In genomic region chr4:32340591-32340990, GRCh38 we compare ENCODE assay signal across 18 cellular contexts.
DNase-seq lines count a peak whose midpoint lies in the region; ATAC-seq and TF ChIP-seq lines count a peak whose summit lies in the region.
"Had no signal": no experiment of that assay in that cellular context is flagged by ENCODE, and none has a peak within 500 bp of the region (broad histone marks: within the 10 kb centered on the region; RNA-seq: fewer than 3 reads in every experiment).

No MANE protein-coding gene starts in this region.

- no peaks in the 10 kb centered on the region for H3K9me2 ChIP-seq in OCI-LY1 (ENCODE audit: low read depth, low read length)

- H3K27me3 ChIP-seq in OCI-LY1 (ENCODE audit: insufficient read depth, low read length), result no peaks in the 10 kb centered on the region
- H3K27me3 ChIP-seq in neural progenitor cell, result no peaks in the 10 kb centered on the region
- H3K27me3 ChIP-seq: SJSA1 had no signal

- H3K36me3 ChIP-seq in OCI-LY1 (ENCODE audit: insufficient read depth, low read length), result no peaks in the 10 kb centered on the region
- no peaks in the 10 kb centered on the region for H3K36me3 ChIP-seq in neural progenitor cell
- H3K36me3 ChIP-seq: SJSA1 had no signal

- H4K20me1 ChIP-seq in OCI-LY1 (ENCODE audit: insufficient read depth, low read length) (no peaks in the 10 kb centered on the region), neural progenitor cell (ENCODE audit: low read depth) (no peaks in the 10 kb centered on the region)

- TF ChIP-seq CTCF in OCI-LY1 (IDR thresholded peaks at IDR 0.05; ENCODE audit: low read length) (peak; percentile 24; the same call in 1 of the 2 replicates), WTC11 (IDR thresholded peaks at IDR 0.05) (no peak), neural progenitor cell (IDR thresholded peaks at IDR 0.05) (peak; percentile 11)

- ATAC-seq in WTC11 (peak; percentile 50), HG03432 (IDR thresholded peaks at IDR 0.05; ENCODE audit: unreplicated experiment) (no peak)
- ATAC-seq: HCT116, Panc1, Right ventricle myocardium inferior had no signal

- H3K4me1 Mint-ChIP-seq in WTC11 (peaks cover 9% of the 10 kb centered on the region), neural progenitor cell (no peaks in the 10 kb centered on the region)
- no peaks in the 10 kb centered on the region for H3K4me1 Mint-ChIP-seq in activated naive CD4-positive, alpha-beta T cell treated with anti-CD3 and anti-CD28 coated beads for 36 hours (ENCODE audit: low read depth)

- CTCF ChIA-PET in WTC11 (lab: Charles Lee), result interaction anchor here (0.6 kb wide), 1 partner anchor 11 kb away, joined by 3 read pairs; no protein-coding TSS in a partner anchor
- CTCF ChIA-PET in activated naive CD4-positive, alpha-beta T cell treated with anti-CD3 and anti-CD28 coated beads for 36 hours (lab: Charles Lee), result interaction anchor here (0.6 kb wide), 1 partner anchor 11 kb away, joined by 3 read pairs; no protein-coding TSS in a partner anchor

- POLR2A ChIA-PET in WTC11 (lab: Charles Lee), result no interaction called here

- H3F3A ChIP-seq in OCI-LY1 (ENCODE audit: insufficient read depth, low read length) (no peaks in the 10 kb centered on the region), neural progenitor cell (ENCODE audit: low read depth) (no peaks in the 10 kb centered on the region)

- H3K27ac ChIP-seq in OCI-LY1 (ENCODE audit: low read depth, low read length, poor library complexity, severe bottlenecking), result no peak overlapping the region
- H3K27ac ChIP-seq in neural progenitor cell, result no peak overlapping the region
- H3K27ac ChIP-seq: SJSA1 had no signal

- H3K79me2 ChIP-seq in OCI-LY1 (ENCODE audit: insufficient read depth, low read length) (no peaks in the 10 kb centered on the region), neural progenitor cell (ENCODE audit: low read depth) (no peaks in the 10 kb centered on the region)

- H3K4me1 ChIP-seq in OCI-LY1 (ENCODE audit: insufficient read depth, low read length, severe bottlenecking) (no peaks in the 10 kb centered on the region), neural progenitor cell (no peaks in the 10 kb centered on the region)
- H3K4me1 ChIP-seq: SJSA1 had no signal

- H2AFZ ChIP-seq in OCI-LY1 (ENCODE audit: low read length) (no peak overlapping the region), neural progenitor cell (replicated peaks) (no peak overlapping the region)

- H3K27ac Mint-ChIP-seq in WTC11 (no peak overlapping the region), neural progenitor cell (no peak overlapping the region)
- no peak overlapping the region for H3K27ac Mint-ChIP-seq in activated naive CD4-positive, alpha-beta T cell treated with anti-CD3 and anti-CD28 coated beads for 36 hours
- H3K27ac Mint-ChIP-seq: CD4-positive, alpha-beta T cell had no signal

- no peak overlapping the region for H3K9ac ChIP-seq in OCI-LY1 (ENCODE audit: low read length)
- no peak overlapping the region for H3K9ac ChIP-seq in neural progenitor cell

- no peak overlapping the region for H3K4me3 Mint-ChIP-seq in WTC11
- no peak overlapping the region for H3K4me3 Mint-ChIP-seq in neural progenitor cell
- H3K4me3 Mint-ChIP-seq in activated naive CD4-positive, alpha-beta T cell treated with anti-CD3 and anti-CD28 coated beads for 36 hours, result no peak overlapping the region
- H3K4me3 Mint-ChIP-seq: CD4-positive, alpha-beta T cell had no signal

- H3K9me3 Mint-ChIP-seq in WTC11 (no peaks in the 10 kb centered on the region), neural progenitor cell (no peaks in the 10 kb centered on the region)
- H3K9me3 Mint-ChIP-seq in activated naive CD4-positive, alpha-beta T cell treated with anti-CD3 and anti-CD28 coated beads for 36 hours, result peaks cover 3% of the 10 kb centered on the region

- no peaks in the 10 kb centered on the region for H3K36me3 Mint-ChIP-seq in WTC11
- H3K36me3 Mint-ChIP-seq in neural progenitor cell, result no peaks in the 10 kb centered on the region
- H3K36me3 Mint-ChIP-seq in activated naive CD4-positive, alpha-beta T cell treated with anti-CD3 and anti-CD28 coated beads for 36 hours (ENCODE audit: low read depth), result no peaks in the 10 kb centered on the region

- no peaks in the 10 kb centered on the region for H3K9me3 ChIP-seq in OCI-LY1 (ENCODE audit: low read length)
- no peaks in the 10 kb centered on the region for H3K9me3 ChIP-seq in neural progenitor cell (ENCODE audit: low read depth)
- H3K9me3 ChIP-seq: SJSA1 had no signal

- DNase-seq in HT-29 (ENCODE audit: low spot score) (peak; percentile 6), WTC11 (ENCODE audit: low spot score) (no peak), neural progenitor cell (ENCODE audit: low spot score) (no peak), SW 1271 (lab: John Stamatoyannopoulos, UW) (no peak)
- no peak for DNase-seq in activated naive CD4-positive, alpha-beta T cell treated with anti-CD3 and anti-CD28 coated beads for 36 hours
- DNase-seq: CD4-positive, alpha-beta T cell; COR-L47; Karpas-422; NCI-H1694 treated with DMSO at 0.1 percent for 48 hours; NCI-H2081 treated with DMSO at 0.1 percent for 48 hours; NCI-H446; NCI-H526 had no signal

- no peak overlapping the region for H3K4me3 ChIP-seq in OCI-LY1 (ENCODE audit: low read depth, low read length, poor library complexity, severe bottlenecking)
- H3K4me3 ChIP-seq in neural progenitor cell, result no peak overlapping the region
- H3K4me3 ChIP-seq: SJSA1 had no signal

- H3K27me3 Mint-ChIP-seq in WTC11 (ENCODE audit: low read depth) (no peaks in the 10 kb centered on the region), neural progenitor cell (ENCODE audit: insufficient read depth, low read depth) (no peaks in the 10 kb centered on the region)
- H3K27me3 Mint-ChIP-seq in activated naive CD4-positive, alpha-beta T cell treated with anti-CD3 and anti-CD28 coated beads for 36 hours (ENCODE audit: low read depth), result no peaks in the 10 kb centered on the region
- H3K27me3 Mint-ChIP-seq: CD4-positive, alpha-beta T cell had no signal

- intact Hi-C loops in activated naive CD4-positive, alpha-beta T cell treated with anti-CD3 and anti-CD28 coated beads for 36 hours (cut with micrococcal nuclease), result no loop called here

- H3K4me2 ChIP-seq in OCI-LY1 (ENCODE audit: low read length) (no peak overlapping the region), neural progenitor cell (no peak overlapping the region)

TF ChIP-seq in WTC11, 78 proteins besides CTCF, POLR2A, EP300 and RAD21:
- TF ChIP-seq RELA (CRISPR knock-in tag; IDR thresholded peaks at IDR 0.05; ENCODE audit: borderline replicate concordance), result no peak
- no peak for TF ChIP-seq GTF2I (CRISPR knock-in tag; conservative IDR thresholded peaks at IDR 0.05)
- TF ChIP-seq PRDM15 (CRISPR knock-in tag; IDR thresholded peaks at IDR 0.05), result no peak
- no peak for TF ChIP-seq USF1 (CRISPR knock-in tag; IDR thresholded peaks at IDR 0.05)
- no peak for TF ChIP-seq NR2C2 (CRISPR knock-in tag; IDR thresholded peaks at IDR 0.05)
- TF ChIP-seq GRHL2 (CRISPR knock-in tag; IDR thresholded peaks at IDR 0.05; ENCODE audit: insufficient replicate concordance, severe bottlenecking), result no peak
- TF ChIP-seq TEAD1 (CRISPR knock-in tag; IDR thresholded peaks at IDR 0.05), result no peak
- TF ChIP-seq ATF3 (CRISPR knock-in tag; conservative IDR thresholded peaks at IDR 0.05), result no peak
- TF ChIP-seq JAZF1 (CRISPR knock-in tag; IDR thresholded peaks at IDR 0.05), result no peak
- TF ChIP-seq CBFB (CRISPR knock-in tag; IDR thresholded peaks at IDR 0.05; ENCODE audit: low read depth), result no peak
